ENCODE assay signal across 1 cellular context in genomic region chr6:37143585-37143984, GRCh38.
TF ChIP-seq lines count a peak whose summit lies in the region.

No MANE protein-coding gene starts in this region.

TF ChIP-seq in GM23338, 12 proteins besides CTCF, POLR2A, EP300 and RAD21 (continued from another document):
- no peak for TF ChIP-seq REST (IDR thresholded peaks at IDR 0.05; ENCODE audit: unreplicated experiment)
- no peak for TF ChIP-seq ZNF114 (CRISPR knock-in tag; IDR thresholded peaks at IDR 0.05)
- no peak for TF ChIP-seq POLR2AphosphoS5 (IDR thresholded peaks at IDR 0.05; ENCODE audit: low read depth)
- TF ChIP-seq ZNF462 (CRISPR knock-in tag; IDR thresholded peaks at IDR 0.05), result no peak
- no peak for TF ChIP-seq ETS1 (IDR thresholded peaks at IDR 0.05)
- TF ChIP-seq ZNF331 (CRISPR knock-in tag; IDR thresholded peaks at IDR 0.05; ENCODE audit: low read depth), result no peak
- no peak for TF ChIP-seq STAT1 (IDR thresholded peaks at IDR 0.05; ENCODE audit: unreplicated experiment)
- TF ChIP-seq CREB1 (CRISPR knock-in tag; IDR thresholded peaks at IDR 0.05; ENCODE audit: low read depth), result no peak
- TF ChIP-seq EZH2 (IDR thresholded peaks at IDR 0.05; ENCODE audit: low read depth, unreplicated experiment), result no peak
- TF ChIP-seq EZH2phosphoT487 (IDR thresholded peaks at IDR 0.05; ENCODE audit: unreplicated experiment), result no peak
- no peak for TF ChIP-seq NANOG (IDR thresholded peaks at IDR 0.05; ENCODE audit: borderline replicate concordance)
